In the genomic region with DNA sequence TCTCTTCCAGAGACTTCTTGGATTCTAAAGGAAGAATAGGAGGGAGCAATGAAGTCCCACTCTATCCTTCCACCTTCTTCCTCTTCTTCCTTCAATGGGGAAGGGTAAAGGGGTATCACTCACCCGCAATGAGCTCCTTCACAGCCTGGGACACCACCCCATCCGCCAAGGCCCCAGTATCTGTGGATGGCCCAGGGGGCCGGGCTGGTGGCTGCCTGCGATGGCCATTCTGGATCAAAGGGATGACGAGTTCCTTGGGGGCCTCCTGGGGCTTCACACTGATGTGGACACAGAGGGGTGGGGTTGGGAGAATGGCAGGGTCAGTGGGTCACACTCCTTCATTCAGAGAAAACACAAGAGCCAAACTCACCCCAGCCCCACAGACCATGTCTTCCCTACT, we compare ENCODE assay signal across 9 cellular contexts. TPM values are rescaled to one million over a fixed set of nuclear protein-coding genes. Genes with fewer than 3 reads are reported as not detected.
DNase-seq lines count a peak whose midpoint lies in the region; ATAC-seq and TF ChIP-seq lines count a peak whose summit lies in the region.
"Had no signal": no experiment of that assay in that cellular context is flagged by ENCODE, and none has a peak within 500 bp of the region (broad histone marks: within the 10 kb centered on the region; RNA-seq: fewer than 3 reads in every experiment).

No MANE protein-coding gene starts in this region.

- H3K27ac Mint-ChIP-seq in naive B cell = peak overlapping the region in 2 of 6 donors; percentile 91 to 96

- peaks cover 26% of the 10 kb centered on the region for H3K9me3 ChIP-seq in HUES48 (ENCODE audit: control insufficient read depth, insufficient read depth, low read length)
- H3K9me3 ChIP-seq in breast epithelium = no peaks in the 10 kb centered on the region

- peaks cover 5 to 8% of the 10 kb centered on the region in 2 donors for H3K36me3 Mint-ChIP-seq in naive B cell

- no peak overlapping the region for H3K9ac ChIP-seq in HUES48 (ENCODE audit: low read depth, low read length)

- ATAC-seq in naive B cell (ENCODE audit: low read depth in 2 of 2) = no peak
- ATAC-seq in HG02970 (IDR thresholded peaks at IDR 0.05; ENCODE audit: low FRiP score, unreplicated experiment) = no peak
- no peak for ATAC-seq in HG03108 (IDR thresholded peaks at IDR 0.05; ENCODE audit: unreplicated experiment)
- ATAC-seq in HG03521 (IDR thresholded peaks at IDR 0.05; ENCODE audit: unreplicated experiment) = no peak

- POLR2A ChIA-PET in AG04449 (lab: Yijun Ruan, JAX) = no interaction called here

- H3K27ac ChIP-seq in HUES48 (ENCODE audit: low read depth, low read length) (no peak overlapping the region), breast epithelium (no peak overlapping the region)

- H3K36me3 ChIP-seq in HUES48 (ENCODE audit: control insufficient read depth, insufficient read depth, low read length) (peaks cover 16% of the 10 kb centered on the region), breast epithelium (no peaks in the 10 kb centered on the region)

- H3K4me3 ChIP-seq in AG04449 (ENCODE audit: low read depth, low read length) (peak overlapping the region; percentile 74), HUES48 (ENCODE audit: low read depth, low read length) (peak overlapping the region; percentile 88), breast epithelium (peak overlapping the region; percentile 67 to 84 (median 71))

- H3K9me3 Mint-ChIP-seq in naive B cell = peaks cover 0 to 2% (median 0%) of the 10 kb centered on the region in 7 donors

- H3K4me1 ChIP-seq in HUES48 (ENCODE audit: control insufficient read depth, insufficient read depth, low read length) (no peaks in the 10 kb centered on the region), breast epithelium (no peaks in the 10 kb centered on the region)

- peak overlapping the region; percentile 92 to 99 (median 96) for H3K4me3 Mint-ChIP-seq in naive B cell

- TF ChIP-seq CTCF in AG04449 (IDR thresholded peaks at IDR 0.05; ENCODE audit: insufficient read depth, low read length, missing control alignments) (no peak), breast epithelium (IDR thresholded peaks at IDR 0.05) (no peak)

- intact Hi-C loops in breast epithelium (cut with DNase I; ENCODE audit: low total_unique reads) = no loop called here

- peaks cover 14 to 25% (median 24%) of the 10 kb centered on the region in 3 donors for H3K4me1 Mint-ChIP-seq in naive B cell

- no peak for DNase-seq in AG04449 (ENCODE audit: low read depth, low spot score)
- DNase-seq in breast epithelium (ENCODE audit: low spot score in 2 of 2) = no peak
- DNase-seq in naive B cell = no peak
- no peak for DNase-seq in DMS 273 (lab: John Stamatoyannopoulos, UW; ENCODE audit: unreplicated experiment)
- DNase-seq: SHP77 had no signal

- no peaks in the 10 kb centered on the region for H3K27me3 Mint-ChIP-seq in naive B cell

- CTCF ChIA-PET in AG04449 (lab: Yijun Ruan, JAX) = interaction anchor here (1.2 to 1.3 kb wide), 2 partner anchors 33 to 36 kb away, joined by 3 to 4 read pairs; no protein-coding TSS in a partner anchor

- H3K27me3 ChIP-seq in HUES48 (ENCODE audit: control insufficient read depth, insufficient read depth, low read length) = no peaks in the 10 kb centered on the region
- peaks cover 0 to 7% of the 10 kb centered on the region in 2 donors for H3K27me3 ChIP-seq in breast epithelium

- TF ChIP-seq POLR2A in breast epithelium (IDR thresholded peaks at IDR 0.05) = no peak

RNA-seq across cellular contexts. Expression of gene GPKOW, which starts 1.0 kb away (rescaled TPM):
- 10 to 100 TPM; 21.1 to 28.8 (median 27.8) TPM for total RNA-seq in breast epithelium
- polyA plus RNA-seq in naive B cell (ENCODE audit: low read depth in 6 of 6) = 10 to 100 TPM; 17.9 to 33.9 (median 22.0) TPM

RNA-seq across cellular contexts. Expression of gene MAGIX, which starts 40.1 kb away (rescaled TPM):
- total RNA-seq in breast epithelium = 10 to 100 TPM in 1 of 3 donors, 1 to 10 TPM in 2; 1.3 to 12.4 (median 4.9) TPM
- polyA plus RNA-seq in naive B cell (ENCODE audit: low read depth in 6 of 6) = under 1 TPM in 5 of 6 donors, not detected in 1; 0.18 to 0.96 (median 0.35) TPM

RNA-seq across cellular contexts. Expression of gene WDR45, which starts 42.8 kb away (rescaled TPM):
- 100 to 1,000 TPM in 1 of 3 donors, 10 to 100 TPM in 2; 95.7 to 134 (median 98.6) TPM for total RNA-seq in breast epithelium
- 10 to 100 TPM; 50.0 to 84.9 (median 57.4) TPM for polyA plus RNA-seq in naive B cell (ENCODE audit: low read depth in 6 of 6)

RNA-seq across cellular contexts. Expression of gene PRAF2, which starts 48.7 kb away (rescaled TPM):
- total RNA-seq in breast epithelium = 10 to 100 TPM in 1 of 3 donors, 1 to 10 TPM in 2; 5.9 to 18.4 (median 6.6) TPM
- 10 to 100 TPM; 25.5 to 49.0 (median 38.8) TPM for polyA plus RNA-seq in naive B cell (ENCODE audit: low read depth in 6 of 6)

RNA-seq across cellular contexts. Expression of gene PLP2, which starts 49.2 kb away (rescaled TPM):
- total RNA-seq in breast epithelium = 10 to 100 TPM; 23.4 to 27.9 (median 27.8) TPM
- 100 to 1,000 TPM; 110 to 208 (median 153) TPM for polyA plus RNA-seq in naive B cell (ENCODE audit: low read depth in 6 of 6)
